ENCODE assay signal across 8 cellular contexts in the genomic region with DNA sequence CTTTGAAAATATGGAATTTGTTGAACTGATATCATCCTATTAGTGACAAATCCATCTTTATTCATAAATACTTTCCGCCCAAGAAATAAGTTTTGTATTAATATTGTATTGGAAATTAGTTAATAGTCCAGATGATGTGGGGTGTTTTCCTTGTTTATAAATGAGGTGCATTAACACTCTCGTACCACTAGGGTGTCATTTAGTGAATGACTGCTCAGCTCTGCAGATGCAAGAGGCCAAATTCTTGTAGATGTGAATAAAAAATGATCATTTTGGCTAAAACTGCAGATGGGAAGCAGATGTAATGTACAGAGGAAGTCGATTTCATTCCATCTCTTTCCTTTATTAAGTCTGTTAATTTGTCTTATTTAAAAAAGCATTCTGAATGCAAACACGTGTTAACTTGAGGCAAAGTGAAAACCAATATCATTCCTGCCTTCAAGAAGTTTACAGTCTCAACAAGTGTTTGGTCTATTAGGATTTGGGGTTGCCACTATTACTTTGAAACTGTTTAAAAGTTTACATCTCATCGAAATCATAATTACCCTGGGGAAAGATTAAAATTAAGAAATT.
DNase-seq lines count a peak whose midpoint lies in the region; ATAC-seq, FAIRE-seq and TF ChIP-seq lines count a peak whose summit lies in the region.

No MANE protein-coding gene starts in this region.

- TF ChIP-seq CTCF in AG09309 (IDR thresholded peaks at IDR 0.05; ENCODE audit: control insufficient read depth, insufficient read depth, low read depth, low read length, missing control alignments): peak; percentile 48
- TF ChIP-seq CTCF in RWPE2 (IDR thresholded peaks at IDR 0.05; ENCODE audit: poor library complexity, severe bottlenecking): peak; percentile 61
- peak in 1 of 3 donors; percentile 8 for TF ChIP-seq CTCF in ovary (IDR thresholded peaks at IDR 0.05)

- 59 to 64% (median 62%) methylated on average over 5 of the region's 5 CpGs for WGBS in ovary, 3 donors

- no peak for TF ChIP-seq POLR2A in ovary (IDR thresholded peaks at IDR 0.05)

- H3K9me3 ChIP-seq in RWPE2 (ENCODE audit: severe bottlenecking) (no peaks in the 10 kb centered on the region), ovary (no peaks in the 10 kb centered on the region)

- DNase-seq in AG09309 (ENCODE audit: low read depth) (no peak), RWPE2 (ENCODE audit: low spot score) (no peak), ovary (no peak), NCI-H524 treated with DMSO at 0.1 percent for 48 hours (lab: John Stamatoyannopoulos, UW) (no peak), HCEC 1CT (no peak)

- peak; percentile 17 for FAIRE-seq in islet of Langerhans (lab: Jason Lieb, UNC)

- peak; percentile 55 for ATAC-seq in GM18870 (IDR thresholded peaks at IDR 0.05; ENCODE audit: unreplicated experiment)
- no peak; the same call in 2 of the 3 replicates for ATAC-seq in RWPE2 (ENCODE audit: low read depth)
- ATAC-seq in HG02678 (IDR thresholded peaks at IDR 0.05; ENCODE audit: unreplicated experiment): no peak

- no peaks in the 10 kb centered on the region for H3K4me1 ChIP-seq in RWPE2 (ENCODE audit: insufficient read depth, poor library complexity, severe bottlenecking)
- peaks cover 4% of the 10 kb centered on the region for H3K4me1 ChIP-seq in ovary (ENCODE audit: insufficient read depth)

- H3K27me3 ChIP-seq in RWPE2 (ENCODE audit: insufficient read depth, poor library complexity, severe bottlenecking): peaks cover 13% of the 10 kb centered on the region
- no peaks in the 10 kb centered on the region for H3K27me3 ChIP-seq in ovary

- H3K27ac ChIP-seq in RWPE2 (ENCODE audit: poor library complexity, severe bottlenecking) (no peak overlapping the region), ovary (no peak overlapping the region)

- intact Hi-C loops in ovary (cut with DNase I): no loop called here

- H3K4me3 ChIP-seq in AG09309 (ENCODE audit: control insufficient read depth, low read depth, low read length) (no peak overlapping the region), RWPE2 (ENCODE audit: severe bottlenecking) (no peak overlapping the region), ovary (no peak overlapping the region)

- H3K36me3 ChIP-seq in RWPE2 (ENCODE audit: low read depth) (no peaks in the 10 kb centered on the region), ovary (no peaks in the 10 kb centered on the region)

- no peak for TF ChIP-seq EP300 in ovary (IDR thresholded peaks at IDR 0.05)
